In genomic region chr12:92044435-92044834, GRCh38 we compare ENCODE assay signal across 23 cellular contexts.
DNase-seq lines count a peak whose midpoint lies in the region; ATAC-seq, FAIRE-seq and TF ChIP-seq lines count a peak whose summit lies in the region.
"Had no signal": no experiment of that assay in that cellular context is flagged by ENCODE, and none has a peak within 500 bp of the region (broad histone marks: within the 10 kb centered on the region; RNA-seq: fewer than 3 reads in every experiment).

No MANE protein-coding gene starts in this region.

- WGBS in H9 (ENCODE audit: extremely low coverage, insufficient read length, low lambda C conversion rate) = no CpG with 5 or more reads among the region's 2 CpGs
- 87 to 94% (median 90%) methylated on average over 2 of the region's 2 CpGs for WGBS in adrenal gland, 4 donors

- no peak overlapping the region for H3K4me3 ChIP-seq in MM.1S (ENCODE audit: low read length)
- no peak overlapping the region for H3K4me3 ChIP-seq in adrenal gland

- peak; percentile 17 for DNase-seq in activated CD4-positive, alpha-beta T cell treated with anti-CD3 and anti-CD28 coated beads for 48 hours
- DNase-seq in activated CD4-positive, alpha-beta T cell treated with anti-CD3 and anti-CD28 coated beads for 4 hours = no peak
- DNase-seq in H54 (ENCODE audit: insufficient read length, low spot score) = no peak
- no peak for DNase-seq in activated T-helper 1 cell treated with anti-CD3 and anti-CD28 coated beads, Interleukin-12 subunit alpha, Interleukin-12 subunit beta, Interleukin-2, Interleukin-4 antibody, amounts not matched to agents 30 ng/mL and 10 ng/mL and 1 ng/mL, durations not matched to agents 14 hours and 24 hours and 36 hours (ENCODE audit: low spot score)
- no peak for DNase-seq in naive thymus-derived CD8-positive, alpha-beta T cell
- DNase-seq in H9 = no peak
- no peak for DNase-seq in MM.1S
- no peak for DNase-seq in adrenal gland
- DNase-seq: 8988T; aorta; mammary epithelial cell; naive B cell; NCI-H1417 treated with DMSO at 0.1 percent for 48 hours; NCI-H524 treated with DMSO at 0.1 percent for 48 hours; retina; stimulated activated CD4-positive, alpha-beta T cell treated with anti-CD3 and anti-CD28 coated beads, Interleukin-12 subunit alpha, Interleukin-12 subunit beta, amount 100 ng/mL, for 4 hours; stimulated activated CD8-positive, alpha-beta memory T cell treated with anti-CD3 and anti-CD28 coated beads, Interleukin-4, amount 100 ng/mL, for 48 hours; SW 1271 had no signal

- peak overlapping the region; percentile 37 for H3K27ac Mint-ChIP-seq in activated T-helper 1 cell treated with anti-CD3 and anti-CD28 coated beads, Interleukin-12 subunit alpha, Interleukin-12 subunit beta, Interleukin-2, Interleukin-4 antibody, amounts not matched to agents 30 ng/mL and 10 ng/mL and 1 ng/mL, durations not matched to agents 14 hours and 24 hours and 36 hours
- peak overlapping the region in 6 of 10 donors; percentile 29 to 81 (median 42) for H3K27ac Mint-ChIP-seq in naive thymus-derived CD8-positive, alpha-beta T cell
- no peak overlapping the region for H3K27ac Mint-ChIP-seq in H9

- peak overlapping the region; percentile 28 for H3K4me3 Mint-ChIP-seq in activated T-helper 1 cell treated with anti-CD3 and anti-CD28 coated beads, Interleukin-12 subunit alpha, Interleukin-12 subunit beta, Interleukin-2, Interleukin-4 antibody, amounts not matched to agents 30 ng/mL and 10 ng/mL and 1 ng/mL, durations not matched to agents 14 hours and 24 hours and 36 hours
- H3K4me3 Mint-ChIP-seq in naive thymus-derived CD8-positive, alpha-beta T cell = peak overlapping the region in 1 of 10 donors; percentile 45
- no peak overlapping the region for H3K4me3 Mint-ChIP-seq in H9
- H3K4me3 Mint-ChIP-seq: central memory CD8-positive, alpha-beta T cell; naive B cell had no signal

- TF ChIP-seq POLR2A in H54 (IDR thresholded peaks at IDR 0.05; ENCODE audit: low read depth, low read length) = no peak
- no peak for TF ChIP-seq POLR2A in adrenal gland (IDR thresholded peaks at IDR 0.05)

- H2BK5ac ChIP-seq in H9 (ENCODE audit: insufficient read length, low read length) = no peak overlapping the region

- H3K9me3 ChIP-seq in H9 (ENCODE audit: control insufficient read depth, low read depth, low read length) (no peaks in the 10 kb centered on the region), MM.1S (replicated peaks; ENCODE audit: insufficient read depth, low read length) (no peaks in the 10 kb centered on the region), adrenal gland (replicated peaks in 1 of 3) (no peaks in the 10 kb centered on the region)

- intact Hi-C loops in activated T-helper 1 cell treated with anti-CD3 and anti-CD28 coated beads, Interleukin-12 subunit alpha, Interleukin-12 subunit beta, Interleukin-2, Interleukin-4 antibody, amounts not matched to agents 30 ng/mL and 10 ng/mL and 1 ng/mL, durations not matched to agents 14 hours and 24 hours and 36 hours (cut with micrococcal nuclease) = no loop called here
- intact Hi-C loops in adrenal gland (cut with DNase I) = no loop called here

- H2BK120ac ChIP-seq in H9 (ENCODE audit: low read depth, low read length, poor library complexity, severe bottlenecking) = no peak overlapping the region

- no peak overlapping the region for H4K5ac ChIP-seq in H9 (ENCODE audit: insufficient read length, low read depth, low read length)

- H3K4me2 ChIP-seq in H9 (ENCODE audit: insufficient read depth, insufficient read length, low read length) = no peak overlapping the region
- no peak overlapping the region for H3K4me2 ChIP-seq in MM.1S (ENCODE audit: low read depth, low read length)

- no peak overlapping the region for H3K27ac ChIP-seq in H9 (ENCODE audit: insufficient read length, low read depth, low read length)
- no peak overlapping the region for H3K27ac ChIP-seq in MM.1S (ENCODE audit: low read length)
- H3K27ac ChIP-seq in adrenal gland = no peak overlapping the region

- H3K79me2 ChIP-seq in H9 (ENCODE audit: insufficient read depth, low read length) = no peaks in the 10 kb centered on the region
- no peaks in the 10 kb centered on the region for H3K79me2 ChIP-seq in MM.1S (ENCODE audit: low read length)

- H3K14ac ChIP-seq in H9 (ENCODE audit: insufficient read depth, low read length) = no peak overlapping the region

- H4K91ac ChIP-seq in H9 (ENCODE audit: insufficient read length, low read depth, low read length) = no peak overlapping the region

- no peaks in the 10 kb centered on the region for H3K23me2 ChIP-seq in H9 (ENCODE audit: insufficient read length, low read depth, low read length, poor library complexity, severe bottlenecking)

- no peak overlapping the region for H3K23ac ChIP-seq in H9 (ENCODE audit: insufficient read length, low read depth, low read length)

- no peak overlapping the region for H3T11ph ChIP-seq in H9 (ENCODE audit: low read length)

- no peaks in the 10 kb centered on the region for H3K27me3 ChIP-seq in H9 (ENCODE audit: insufficient read depth, low read length)
- no peaks in the 10 kb centered on the region for H3K27me3 ChIP-seq in MM.1S (replicated peaks; ENCODE audit: insufficient read depth, low read length)
- no peaks in the 10 kb centered on the region for H3K27me3 ChIP-seq in adrenal gland

- no peak overlapping the region for H2BK20ac ChIP-seq in H9 (ENCODE audit: low read depth, low read length, poor library complexity, severe bottlenecking)

- H3F3A ChIP-seq in MM.1S (ENCODE audit: insufficient read depth, low read length) = peaks cover 13% of the 10 kb centered on the region

- no peak overlapping the region for H4K8ac ChIP-seq in H9 (replicated peaks; ENCODE audit: insufficient read length, low read depth, low read length)

- no peaks in the 10 kb centered on the region for H3K9me3 Mint-ChIP-seq in activated T-helper 1 cell treated with anti-CD3 and anti-CD28 coated beads, Interleukin-12 subunit alpha, Interleukin-12 subunit beta, Interleukin-2, Interleukin-4 antibody, amounts not matched to agents 30 ng/mL and 10 ng/mL and 1 ng/mL, durations not matched to agents 14 hours and 24 hours and 36 hours
- peaks cover 0 to 15% (median 0%) of the 10 kb centered on the region in 9 donors for H3K9me3 Mint-ChIP-seq in naive thymus-derived CD8-positive, alpha-beta T cell
- H3K9me3 Mint-ChIP-seq in H9 = no peaks in the 10 kb centered on the region; a peak in 1 of 5 replicates
- H3K9me3 Mint-ChIP-seq: central memory CD8-positive, alpha-beta T cell; naive B cell had no signal

- no peak overlapping the region for H3K56ac ChIP-seq in H9 (ENCODE audit: insufficient read length, low read depth, low read length)

- H3K4me1 ChIP-seq in H9 (ENCODE audit: insufficient read depth, low read length) (no peaks in the 10 kb centered on the region; the same call in 1 of the 2 replicates), MM.1S (ENCODE audit: low read length) (peaks cover 37% of the 10 kb centered on the region), adrenal gland (replicated peaks in 1 of 2) (no peaks in the 10 kb centered on the region)

- H3K9ac ChIP-seq in H9 (ENCODE audit: extremely low read depth, insufficient read length, low read length) (no peak overlapping the region), MM.1S (ENCODE audit: low read length) (no peak overlapping the region)

- peaks cover 13% of the 10 kb centered on the region for H3K36me3 Mint-ChIP-seq in activated T-helper 1 cell treated with anti-CD3 and anti-CD28 coated beads, Interleukin-12 subunit alpha, Interleukin-12 subunit beta, Interleukin-2, Interleukin-4 antibody, amounts not matched to agents 30 ng/mL and 10 ng/mL and 1 ng/mL, durations not matched to agents 14 hours and 24 hours and 36 hours (ENCODE audit: low read depth)
- peaks cover 0 to 12% (median 2%) of the 10 kb centered on the region in 3 donors for H3K36me3 Mint-ChIP-seq in naive thymus-derived CD8-positive, alpha-beta T cell
- no peaks in the 10 kb centered on the region for H3K36me3 Mint-ChIP-seq in H9 (ENCODE audit: insufficient read depth in 1 of 3, low read depth in 3 of 3)
- H3K36me3 Mint-ChIP-seq: naive B cell had no signal

- no peak overlapping the region for H2BK12ac ChIP-seq in H9 (ENCODE audit: insufficient read length, low read depth, low read length)

- TF ChIP-seq CTCF in H9 (conservative IDR thresholded peaks at IDR 0.05) (no peak), MM.1S (IDR thresholded peaks at IDR 0.05; ENCODE audit: low read length) (no peak), adrenal gland (IDR thresholded peaks at IDR 0.05) (no peak)

- FAIRE-seq in H54 (lab: Jason Lieb, UNC) = peak; percentile 55
- FAIRE-seq: frontal cortex, keratinocyte, urothelium cell line had no signal

- no peaks in the 10 kb centered on the region for H3K79me1 ChIP-seq in H9 (ENCODE audit: insufficient read depth, low read depth, low read length, poor library complexity, severe bottlenecking)

- H3K4ac ChIP-seq in H9 (ENCODE audit: low read depth, low read length) = no peak overlapping the region

- H3K9me2 ChIP-seq in MM.1S (replicated peaks; ENCODE audit: insufficient read depth, low read length) = no peaks in the 10 kb centered on the region

- H3K18ac ChIP-seq in H9 (ENCODE audit: insufficient read length, low read depth, low read length) = no peak overlapping the region

- no peak overlapping the region for H2AK5ac ChIP-seq in H9 (ENCODE audit: insufficient read length, low read length)

- H4K20me1 ChIP-seq in H9 (ENCODE audit: control insufficient read depth, insufficient read depth, insufficient read length) = no peaks in the 10 kb centered on the region
- no peaks in the 10 kb centered on the region for H4K20me1 ChIP-seq in MM.1S (ENCODE audit: insufficient read depth, low read length)

- ATAC-seq in naive thymus-derived CD8-positive, alpha-beta T cell = no peak
- ATAC-seq: Right ventricle myocardium inferior had no signal

- H2AFZ ChIP-seq in H9 (ENCODE audit: low read length) (no peak overlapping the region), MM.1S (ENCODE audit: low read length) (no peak overlapping the region)

- H2BK15ac ChIP-seq in H9 (ENCODE audit: low read depth, low read length) = no peak overlapping the region

- H3K4me1 Mint-ChIP-seq in activated T-helper 1 cell treated with anti-CD3 and anti-CD28 coated beads, Interleukin-12 subunit alpha, Interleukin-12 subunit beta, Interleukin-2, Interleukin-4 antibody, amounts not matched to agents 30 ng/mL and 10 ng/mL and 1 ng/mL, durations not matched to agents 14 hours and 24 hours and 36 hours (ENCODE audit: low read depth) = peaks cover 84% of the 10 kb centered on the region
- H3K4me1 Mint-ChIP-seq in naive thymus-derived CD8-positive, alpha-beta T cell = peaks cover 22 to 75% (median 73%) of the 10 kb centered on the region in 4 donors
- peaks cover 12 to 17% of the 10 kb centered on the region in 2 experiments for H3K4me1 Mint-ChIP-seq in H9

- H3K27me3 Mint-ChIP-seq in activated T-helper 1 cell treated with anti-CD3 and anti-CD28 coated beads, Interleukin-12 subunit alpha, Interleukin-12 subunit beta, Interleukin-2, Interleukin-4 antibody, amounts not matched to agents 30 ng/mL and 10 ng/mL and 1 ng/mL, durations not matched to agents 14 hours and 24 hours and 36 hours (ENCODE audit: insufficient read depth) = no peaks in the 10 kb centered on the region
- H3K27me3 Mint-ChIP-seq in naive thymus-derived CD8-positive, alpha-beta T cell = no peaks in the 10 kb centered on the region
- no peaks in the 10 kb centered on the region for H3K27me3 Mint-ChIP-seq in H9 (ENCODE audit: low read depth)
- H3K27me3 Mint-ChIP-seq: central memory CD8-positive, alpha-beta T cell; naive B cell had no signal

- no peaks in the 10 kb centered on the region for H3K36me3 ChIP-seq in MM.1S (replicated peaks; ENCODE audit: insufficient read depth, low read length)
- H3K36me3 ChIP-seq in adrenal gland (replicated peaks in 1 of 2) = no peaks in the 10 kb centered on the region

- POLR2A ChIA-PET in naive thymus-derived CD8-positive, alpha-beta T cell (lab: Charles Lee) = interaction anchor here (1.0 to 1.7 kb wide), 3 partner anchors 9 to 101 kb away, joined by 3 to 5 read pairs (median 3); partner anchors contain the start of gene BTG1

Comparison
In these comparisons a context has a peak if more than half of its experiments do, and no peak if none do; other contexts are left out.
1. H3K27ac Mint-ChIP-seq: peak in activated T-helper 1 cell treated with anti-CD3 and anti-CD28 coated beads, Interleukin-12 subunit alpha, Interleukin-12 subunit beta, Interleukin-2, Interleukin-4 antibody, amounts not matched to agents 30 ng/mL and 10 ng/mL and 1 ng/mL, durations not matched to agents 14 hours and 24 hours and 36 hours (single experiment) and naive thymus-derived CD8-positive, alpha-beta T cell (6 of 10); none in H9 (0 of 3).